ENCODE assay signal across 8 cellular contexts in genomic region chr5:14143509-14143842, GRCh38. TPM values are rescaled to one million over a fixed set of nuclear protein-coding genes. Genes with fewer than 3 reads are reported as not detected.
DNase-seq lines count a peak whose midpoint lies in the region; TF ChIP-seq lines count a peak whose summit lies in the region.

No MANE protein-coding gene starts in this region.

- no peaks in the 10 kb centered on the region for H3K9me3 Mint-ChIP-seq in progenitor cell of endocrine pancreas (ENCODE audit: low read depth)

- H3K4me2 ChIP-seq in DOHH2 (ENCODE audit: low read length) = peak overlapping the region; percentile 88

- H3K4me3 ChIP-seq in DOHH2 (ENCODE audit: low read length) = peak overlapping the region; percentile 91
- H3K4me3 ChIP-seq in H7 (ENCODE audit: insufficient read depth, low read depth, low read length) = peak overlapping the region; percentile 75
- peak overlapping the region; percentile 76 to 96 (median 85) for H3K4me3 ChIP-seq in Peyer's patch

- H3K9me2 ChIP-seq in DOHH2 (replicated peaks; ENCODE audit: control insufficient read depth, low read length) = no peaks in the 10 kb centered on the region

- H3K27me3 Mint-ChIP-seq in progenitor cell of endocrine pancreas = peaks cover 15% of the 10 kb centered on the region

- peaks cover 48% of the 10 kb centered on the region for H3K79me2 ChIP-seq in DOHH2 (ENCODE audit: control insufficient read depth, low read length)

- H3K4me1 ChIP-seq in DOHH2 (ENCODE audit: control insufficient read depth, low read length) (peaks cover 40% of the 10 kb centered on the region), Peyer's patch (peaks cover 0 to 31% (median 14%) of the 10 kb centered on the region in 4 donors)

- H3K9me3 ChIP-seq in DOHH2 (ENCODE audit: control insufficient read depth, insufficient read depth, low read length) = no peaks in the 10 kb centered on the region
- H3K9me3 ChIP-seq in Peyer's patch = no peaks in the 10 kb centered on the region

- no peak overlapping the region for H3K4me3 Mint-ChIP-seq in progenitor cell of endocrine pancreas (ENCODE audit: low read depth)

- H3K36me3 ChIP-seq in DOHH2 (ENCODE audit: control insufficient read depth, low read length) (peaks cover 2% of the 10 kb centered on the region; the same call in 1 of the 2 replicates), H7 (replicated peaks; ENCODE audit: control insufficient read depth, insufficient read depth, low read length) (no peaks in the 10 kb centered on the region), Peyer's patch (no peaks in the 10 kb centered on the region)

- peaks cover 36% of the 10 kb centered on the region for H3K4me1 Mint-ChIP-seq in progenitor cell of endocrine pancreas (ENCODE audit: low read depth)

- H3F3A ChIP-seq in DOHH2 (ENCODE audit: control insufficient read depth, insufficient read depth) = peaks cover 7% of the 10 kb centered on the region

- H3K27me3 ChIP-seq in DOHH2 (ENCODE audit: control insufficient read depth, low read length) = peaks cover 3% of the 10 kb centered on the region; the same call in 1 of the 2 replicates
- H3K27me3 ChIP-seq in H7 (ENCODE audit: control insufficient read depth, insufficient read depth, low read length) = no peaks in the 10 kb centered on the region; the same call in 1 of the 2 replicates
- no peaks in the 10 kb centered on the region for H3K27me3 ChIP-seq in Peyer's patch

- TF ChIP-seq POLR2A in Peyer's patch (IDR thresholded peaks at IDR 0.05) = no peak

- DNase-seq in H7 (no peak), Peyer's patch (no peak), iPS-NIHi11 (ENCODE audit: low spot score) (peak; percentile 48), DMS79 treated with DMSO at 0.1 percent for 48 hours (lab: John Stamatoyannopoulos, UW) (no peak), amniotic stem cell (lab: John Stamatoyannopoulos, UW) (no peak), ecto neural progenitor cell (ENCODE audit: low spot score) (no peak), progenitor cell of endocrine pancreas (ENCODE audit: low spot score, unreplicated experiment) (no peak)

- peaks cover 20% of the 10 kb centered on the region; the same call in 1 of the 2 replicates for H4K20me1 ChIP-seq in DOHH2 (ENCODE audit: control insufficient read depth, insufficient read depth, low read depth, low read length)

- H3K27ac ChIP-seq in DOHH2 (ENCODE audit: low read depth, low read length) (no peak overlapping the region), Peyer's patch (peak overlapping the region; percentile 86 to 97 (median 92))

- no peaks in the 10 kb centered on the region for H3K36me3 Mint-ChIP-seq in progenitor cell of endocrine pancreas (ENCODE audit: insufficient read depth)

- H3K27ac Mint-ChIP-seq in progenitor cell of endocrine pancreas = no peak overlapping the region

- TF ChIP-seq CTCF in DOHH2 (IDR thresholded peaks at IDR 0.05; ENCODE audit: low read depth, low read length, poor library complexity, severe bottlenecking) = no peak
- TF ChIP-seq CTCF in Peyer's patch (IDR thresholded peaks at IDR 0.05) = no peak
- no peak for TF ChIP-seq CTCF in progenitor cell of endocrine pancreas (IDR thresholded peaks at IDR 0.05; ENCODE audit: unreplicated experiment)

RNA-seq across cellular contexts. Expression of gene TRIO, which starts 0.3 kb away (rescaled TPM):
- total RNA-seq in H7 (2014; rRNA removed; shearing (Covaris generic)) = 39.7 and 49.3 TPM in 2 replicates
- total RNA-seq in Peyer's patch = 100 to 1,000 TPM; 171 to 456 (median 340) TPM
- total RNA-seq in progenitor cell of endocrine pancreas = 163 and 168 TPM in 2 replicates
